In genomic region chr10:96578633-96579032, GRCh38 we compare ENCODE assay signal across 1 cellular context.
TF ChIP-seq lines count a peak whose summit lies in the region.

No MANE protein-coding gene starts in this region.

TF ChIP-seq in WTC11, 78 proteins besides CTCF, POLR2A, EP300 and RAD21 (continued from another document):
- TF ChIP-seq, protein P1, sequence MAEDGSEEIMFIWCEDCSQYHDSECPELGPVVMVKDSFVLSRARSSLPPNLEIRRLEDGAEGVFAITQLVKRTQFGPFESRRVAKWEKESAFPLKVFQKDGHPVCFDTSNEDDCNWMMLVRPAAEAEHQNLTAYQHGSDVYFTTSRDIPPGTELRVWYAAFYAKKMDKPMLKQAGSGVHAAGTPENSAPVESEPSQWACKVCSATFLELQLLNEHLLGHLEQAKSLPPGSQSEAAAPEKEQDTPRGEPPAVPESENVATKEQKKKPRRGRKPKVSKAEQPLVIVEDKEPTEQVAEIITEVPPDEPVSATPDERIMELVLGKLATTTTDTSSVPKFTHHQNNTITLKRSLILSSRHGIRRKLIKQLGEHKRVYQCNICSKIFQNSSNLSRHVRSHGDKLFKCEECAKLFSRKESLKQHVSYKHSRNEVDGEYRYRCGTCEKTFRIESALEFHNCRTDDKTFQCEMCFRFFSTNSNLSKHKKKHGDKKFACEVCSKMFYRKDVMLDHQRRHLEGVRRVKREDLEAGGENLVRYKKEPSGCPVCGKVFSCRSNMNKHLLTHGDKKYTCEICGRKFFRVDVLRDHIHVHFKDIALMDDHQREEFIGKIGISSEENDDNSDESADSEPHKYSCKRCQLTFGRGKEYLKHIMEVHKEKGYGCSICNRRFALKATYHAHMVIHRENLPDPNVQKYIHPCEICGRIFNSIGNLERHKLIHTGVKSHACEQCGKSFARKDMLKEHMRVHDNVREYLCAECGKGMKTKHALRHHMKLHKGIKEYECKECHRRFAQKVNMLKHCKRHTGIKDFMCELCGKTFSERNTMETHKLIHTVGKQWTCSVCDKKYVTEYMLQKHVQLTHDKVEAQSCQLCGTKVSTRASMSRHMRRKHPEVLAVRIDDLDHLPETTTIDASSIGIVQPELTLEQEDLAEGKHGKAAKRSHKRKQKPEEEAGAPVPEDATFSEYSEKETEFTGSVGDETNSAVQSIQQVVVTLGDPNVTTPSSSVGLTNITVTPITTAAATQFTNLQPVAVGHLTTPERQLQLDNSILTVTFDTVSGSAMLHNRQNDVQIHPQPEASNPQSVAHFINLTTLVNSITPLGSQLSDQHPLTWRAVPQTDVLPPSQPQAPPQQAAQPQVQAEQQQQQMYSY (CRISPR knock-in tag; IDR thresholded peaks at IDR 0.05): no peak
- TF ChIP-seq STAT6 (CRISPR knock-in tag; conservative IDR thresholded peaks at IDR 0.05; ENCODE audit: low read depth) (no peak), FOXP4 (CRISPR knock-in tag; IDR thresholded peaks at IDR 0.05) (no peak), ESRRA (CRISPR knock-in tag; IDR thresholded peaks at IDR 0.05; ENCODE audit: borderline replicate concordance) (no peak), ATF1 (CRISPR knock-in tag; IDR thresholded peaks at IDR 0.05) (no peak), ZNF138 (CRISPR knock-in tag; conservative IDR thresholded peaks at IDR 0.05) (no peak), NR2C2 (CRISPR knock-in tag; IDR thresholded peaks at IDR 0.05) (no peak), TCF7 (CRISPR knock-in tag; IDR thresholded peaks at IDR 0.05; ENCODE audit: low read depth) (no peak), ELF4 (CRISPR knock-in tag; IDR thresholded peaks at IDR 0.05; ENCODE audit: low read depth) (no peak), GABPB1 (CRISPR knock-in tag; IDR thresholded peaks at IDR 0.05) (no peak)
- TF ChIP-seq, protein P2, sequence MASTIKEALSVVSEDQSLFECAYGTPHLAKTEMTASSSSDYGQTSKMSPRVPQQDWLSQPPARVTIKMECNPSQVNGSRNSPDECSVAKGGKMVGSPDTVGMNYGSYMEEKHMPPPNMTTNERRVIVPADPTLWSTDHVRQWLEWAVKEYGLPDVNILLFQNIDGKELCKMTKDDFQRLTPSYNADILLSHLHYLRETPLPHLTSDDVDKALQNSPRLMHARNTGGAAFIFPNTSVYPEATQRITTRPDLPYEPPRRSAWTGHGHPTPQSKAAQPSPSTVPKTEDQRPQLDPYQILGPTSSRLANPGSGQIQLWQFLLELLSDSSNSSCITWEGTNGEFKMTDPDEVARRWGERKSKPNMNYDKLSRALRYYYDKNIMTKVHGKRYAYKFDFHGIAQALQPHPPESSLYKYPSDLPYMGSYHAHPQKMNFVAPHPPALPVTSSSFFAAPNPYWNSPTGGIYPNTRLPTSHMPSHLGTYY (CRISPR knock-in tag; IDR thresholded peaks at IDR 0.05): no peak
- TF ChIP-seq, protein P3, sequence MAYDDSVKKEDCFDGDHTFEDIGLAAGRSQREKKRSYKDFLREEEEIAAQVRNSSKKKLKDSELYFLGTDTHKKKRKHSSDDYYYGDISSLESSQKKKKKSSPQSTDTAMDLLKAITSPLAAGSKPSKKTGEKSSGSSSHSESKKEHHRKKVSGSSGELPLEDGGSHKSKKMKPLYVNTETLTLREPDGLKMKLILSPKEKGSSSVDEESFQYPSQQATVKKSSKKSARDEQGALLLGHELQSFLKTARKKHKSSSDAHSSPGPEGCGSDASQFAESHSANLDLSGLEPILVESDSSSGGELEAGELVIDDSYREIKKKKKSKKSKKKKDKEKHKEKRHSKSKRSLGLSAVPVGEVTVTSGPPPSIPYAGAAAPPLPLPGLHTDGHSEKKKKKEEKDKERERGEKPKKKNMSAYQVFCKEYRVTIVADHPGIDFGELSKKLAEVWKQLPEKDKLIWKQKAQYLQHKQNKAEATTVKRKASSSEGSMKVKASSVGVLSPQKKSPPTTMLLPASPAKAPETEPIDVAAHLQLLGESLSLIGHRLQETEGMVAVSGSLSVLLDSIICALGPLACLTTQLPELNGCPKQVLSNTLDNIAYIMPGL (CRISPR knock-in tag; IDR thresholded peaks at IDR 0.05): no peak
